In the genomic region with DNA sequence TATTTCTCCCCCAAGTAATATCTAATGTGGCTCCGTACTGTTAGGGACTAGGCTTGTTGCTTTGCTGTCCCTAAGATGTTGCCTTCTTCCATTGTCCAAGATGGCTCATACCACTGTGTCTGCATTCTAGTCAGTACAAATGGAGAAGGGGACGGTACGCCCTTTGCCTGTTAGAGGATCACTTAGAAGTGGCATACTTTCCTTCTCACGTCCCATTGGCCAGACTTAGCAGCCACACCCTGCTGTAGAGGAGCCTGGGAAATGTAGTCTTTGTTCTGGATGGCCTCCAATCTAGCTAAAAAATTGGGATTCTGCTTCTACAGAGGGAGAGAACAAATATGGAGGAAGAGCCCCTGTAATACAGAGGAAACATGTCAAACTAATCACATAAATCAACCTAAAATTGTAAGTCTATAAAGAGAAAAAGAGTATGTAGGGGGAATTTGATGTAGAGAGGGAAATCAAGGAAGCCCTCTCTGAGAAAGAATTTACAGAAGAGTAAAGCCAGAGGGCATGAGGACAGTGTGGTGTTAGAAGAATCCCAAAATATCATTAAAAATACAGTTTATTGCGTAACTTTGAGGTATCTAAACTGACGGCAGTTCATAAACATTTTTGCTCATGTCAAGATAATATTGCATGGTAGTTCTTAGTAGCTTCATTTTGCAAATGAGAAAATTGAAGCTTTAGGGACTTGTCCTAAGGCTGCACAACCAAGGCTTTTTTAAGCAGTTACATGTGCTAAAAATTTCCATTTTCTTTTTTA, we compare ENCODE assay signal across 1 cellular context.
TF ChIP-seq lines count a peak whose summit lies in the region.

No MANE protein-coding gene starts in this region.

TF ChIP-seq in H1, 55 proteins besides CTCF, POLR2A, EP300 and RAD21:
- TF ChIP-seq ASH2L (IDR thresholded peaks at IDR 0.05; ENCODE audit: low read length) = no peak
- peak; percentile 66; the same call in 1 of the 2 replicates for TF ChIP-seq SP1 (IDR thresholded peaks at IDR 0.05; ENCODE audit: low read depth, low read length)
- peak; percentile 71 for TF ChIP-seq SIX5 (IDR thresholded peaks at IDR 0.05; ENCODE audit: low read depth, low read length)
- no peak for TF ChIP-seq CBX5 (IDR thresholded peaks at IDR 0.05; ENCODE audit: low read depth, low read length)
- no peak for TF ChIP-seq CHD2 (IDR thresholded peaks at IDR 0.05; ENCODE audit: low read length)
- TF ChIP-seq JUN (IDR thresholded peaks at IDR 0.05; ENCODE audit: low read depth, low read length) = no peak
- peak; percentile 29; the same call in 1 of the 2 replicates for TF ChIP-seq CEBPB (IDR thresholded peaks at IDR 0.05; ENCODE audit: low read depth, low read length)
- peak; percentile 76; the same call in 1 of the 2 replicates for TF ChIP-seq YY1 (IDR thresholded peaks at IDR 0.05; ENCODE audit: low read depth, low read length)
TF ChIP-seq in H1: peak in this region for 4.
